ENCODE assay signal across 21 cellular contexts in the genomic region with DNA sequence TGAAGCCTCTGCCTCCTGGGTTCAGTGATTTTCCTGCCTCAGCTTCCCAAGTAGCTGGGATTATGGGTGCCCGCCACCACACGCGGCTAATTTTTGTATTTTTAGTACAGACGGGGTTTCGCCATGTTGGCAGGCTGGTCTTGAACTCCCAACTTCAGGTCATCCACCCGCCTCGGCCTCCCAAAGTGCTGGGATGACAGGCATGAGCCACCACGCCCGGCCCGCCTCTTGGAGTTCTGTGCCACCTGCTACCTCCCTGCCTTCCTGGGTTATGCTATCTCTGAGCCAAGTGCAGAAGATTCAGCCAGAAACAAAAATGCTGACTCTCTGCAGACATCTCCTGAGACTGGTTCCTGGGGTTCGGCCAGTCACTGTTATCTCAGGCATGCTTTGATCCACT. TPM values are rescaled to one million over a fixed set of nuclear protein-coding genes. Genes with fewer than 3 reads are reported as not detected.
"Had no signal": no experiment of that assay in that cellular context is flagged by ENCODE, and none has a peak within 500 bp of the region (broad histone marks: within the 10 kb centered on the region; RNA-seq: fewer than 3 reads in every experiment).

No MANE protein-coding gene starts in this region.

- H3K9me3 ChIP-seq: colonic mucosa, neutrophil, SK-N-SH, suprapubic skin, upper lobe of left lung had no signal

- H3K36me3 Mint-ChIP-seq: activated CD4-positive, alpha-beta memory T cell treated with anti-CD3 and anti-CD28 coated beads for 36 hours; activated naive CD8-positive, alpha-beta T cell treated with anti-CD3 and anti-CD28 coated beads, Interleukin-2, amount 10 ng/mL, durations not matched to agents 7 days and 5 days; brain; T-cell; WTC11 had no signal

- H3K9me3 Mint-ChIP-seq: activated CD4-positive, alpha-beta memory T cell treated with anti-CD3 and anti-CD28 coated beads for 36 hours; activated naive CD8-positive, alpha-beta T cell treated with anti-CD3 and anti-CD28 coated beads, Interleukin-2, amount 10 ng/mL, durations not matched to agents 7 days and 5 days; naive thymus-derived CD8-positive, alpha-beta T cell; T-cell; WTC11 had no signal

- H3K27me3 ChIP-seq: colonic mucosa had no signal

- H3K9ac ChIP-seq: SK-N-SH had no signal

- H3K27ac ChIP-seq: colonic mucosa, neutrophil, suprapubic skin, upper lobe of left lung had no signal

- DNase-seq: activated CD4-positive, alpha-beta memory T cell treated with anti-CD3 and anti-CD28 coated beads for 36 hours; activated CD4-positive, alpha-beta T cell treated with anti-CD3 and anti-CD28 coated beads for 4 hours; activated naive CD8-positive, alpha-beta T cell treated with anti-CD3 and anti-CD28 coated beads, Interleukin-2, amount 10 ng/mL, durations not matched to agents 7 days and 5 days; activated T-cell treated with anti-CD3 and anti-CD28 coated beads for 4 hours; central memory CD4-positive, alpha-beta T cell; colonic mucosa; effector CD8-positive, alpha-beta T cell; naive thymus-derived CD8-positive, alpha-beta T cell; retina; SK-N-SH; stimulated activated CD4-positive, alpha-beta T cell treated with anti-CD3 and anti-CD28 coated beads, Interleukin-2, amount 100 ng/mL, for 24 hours; stimulated activated naive CD8-positive, alpha-beta T cell treated with anti-CD3 and anti-CD28 coated beads, Interleukin-15, Interleukin-2, amounts not matched to agents 100 U/mL and 50 U/mL, for 24 hours; T-cell had no signal

- H3K27ac Mint-ChIP-seq: activated CD4-positive, alpha-beta memory T cell treated with anti-CD3 and anti-CD28 coated beads for 36 hours; activated naive CD8-positive, alpha-beta T cell treated with anti-CD3 and anti-CD28 coated beads, Interleukin-2, amount 10 ng/mL, durations not matched to agents 7 days and 5 days; T-cell had no signal

- H3K4me1 ChIP-seq: colonic mucosa had no signal

- H3K4me3 ChIP-seq: colonic mucosa, suprapubic skin, upper lobe of left lung had no signal

- ATAC-seq: esophagus mucosa; left lobe of liver; naive thymus-derived CD8-positive, alpha-beta T cell; stimulated activated naive CD8-positive, alpha-beta T cell treated with anti-CD3 and anti-CD28 coated beads, Interleukin-15, Interleukin-2, amounts not matched to agents 100 U/mL and 50 U/mL, for 24 hours; T-cell; WTC11 had no signal

- H3K36me3 ChIP-seq: colonic mucosa, neutrophil, suprapubic skin, upper lobe of left lung had no signal

- H3K4me3 Mint-ChIP-seq: activated CD4-positive, alpha-beta memory T cell treated with anti-CD3 and anti-CD28 coated beads for 36 hours; activated naive CD8-positive, alpha-beta T cell treated with anti-CD3 and anti-CD28 coated beads, Interleukin-2, amount 10 ng/mL, durations not matched to agents 7 days and 5 days; naive thymus-derived CD8-positive, alpha-beta T cell; T-cell; WTC11 had no signal

RNA-seq across cellular contexts. Expression of gene CABP1, which starts 13.2 kb away (rescaled TPM):
- total RNA-seq: mononuclear cell, T-cell had no signal
- polyA plus RNA-seq: naive thymus-derived CD8-positive, alpha-beta T cell had no signal
